16 cellular contexts compared by ENCODE assay signal in genomic region chr20:21336455-21337151, GRCh38. TPM values are rescaled to one million over a fixed set of nuclear protein-coding genes. Genes with fewer than 3 reads are reported as not detected.
DNase-seq lines count a peak whose midpoint lies in the region; ATAC-seq lines count a peak whose summit lies in the region.
"Had no signal": no experiment of that assay in that cellular context is flagged by ENCODE, and none has a peak within 500 bp of the region (broad histone marks: within the 10 kb centered on the region; RNA-seq: fewer than 3 reads in every experiment).

No MANE protein-coding gene starts in this region.

- H3K27ac Mint-ChIP-seq in activated naive CD8-positive, alpha-beta T cell = peak overlapping the region; percentile 30
- H3K27ac Mint-ChIP-seq in activated naive CD8-positive, alpha-beta T cell treated with anti-CD3 and anti-CD28 coated beads, Interleukin-2, amount 50 U/mL, for 24 hours = no peak overlapping the region
- peak overlapping the region in 2 of 3 donors; percentile 24 to 77 for H3K27ac Mint-ChIP-seq in IgD-negative memory B cell
- peak overlapping the region; percentile 56 for H3K27ac Mint-ChIP-seq in activated T-helper 17 cell treated with anti-CD3 and anti-CD28 coated beads, Interleukin-2, amount 50 U/mL, for 72 hours
- H3K27ac Mint-ChIP-seq: B cell; CD4-positive, alpha-beta T cell; GM23338 had no signal

- no peak overlapping the region for H3K4me3 Mint-ChIP-seq in activated naive CD8-positive, alpha-beta T cell
- H3K4me3 Mint-ChIP-seq in activated naive CD8-positive, alpha-beta T cell treated with anti-CD3 and anti-CD28 coated beads, Interleukin-2, amount 50 U/mL, for 24 hours = no peak overlapping the region
- H3K4me3 Mint-ChIP-seq in IgD-negative memory B cell = no peak overlapping the region
- H3K4me3 Mint-ChIP-seq in activated T-helper 17 cell treated with anti-CD3 and anti-CD28 coated beads, Interleukin-2, amount 50 U/mL, for 72 hours = no peak overlapping the region
- H3K4me3 Mint-ChIP-seq: B cell; CD4-positive, alpha-beta T cell; GM23338 had no signal

- H3K27me3 Mint-ChIP-seq in activated naive CD8-positive, alpha-beta T cell = no peaks in the 10 kb centered on the region
- H3K27me3 Mint-ChIP-seq in activated naive CD8-positive, alpha-beta T cell treated with anti-CD3 and anti-CD28 coated beads, Interleukin-2, amount 50 U/mL, for 24 hours = no peaks in the 10 kb centered on the region
- H3K27me3 Mint-ChIP-seq in IgD-negative memory B cell = no peaks in the 10 kb centered on the region
- H3K27me3 Mint-ChIP-seq in activated T-helper 17 cell treated with anti-CD3 and anti-CD28 coated beads, Interleukin-2, amount 50 U/mL, for 72 hours = no peaks in the 10 kb centered on the region
- H3K27me3 Mint-ChIP-seq: B cell; CD4-positive, alpha-beta T cell had no signal

- no peaks in the 10 kb centered on the region for H3K4me1 Mint-ChIP-seq in activated naive CD8-positive, alpha-beta T cell (ENCODE audit: low read depth)
- no peaks in the 10 kb centered on the region for H3K4me1 Mint-ChIP-seq in activated naive CD8-positive, alpha-beta T cell treated with anti-CD3 and anti-CD28 coated beads, Interleukin-2, amount 50 U/mL, for 24 hours
- H3K4me1 Mint-ChIP-seq in IgD-negative memory B cell = peaks cover 0 to 2% (median 0%) of the 10 kb centered on the region in 3 donors
- H3K4me1 Mint-ChIP-seq in activated T-helper 17 cell treated with anti-CD3 and anti-CD28 coated beads, Interleukin-2, amount 50 U/mL, for 72 hours = peaks cover 5% of the 10 kb centered on the region
- H3K4me1 Mint-ChIP-seq: B cell had no signal

- ATAC-seq in activated naive CD8-positive, alpha-beta T cell treated with anti-CD3 and anti-CD28 coated beads, Interleukin-2, amount 50 U/mL, for 24 hours = no peak
- no peak for ATAC-seq in activated T-helper 17 cell treated with anti-CD3 and anti-CD28 coated beads, Interleukin-2, amount 50 U/mL, for 72 hours (replicated peaks)
- ATAC-seq: GM23338 had no signal

- H3K36me3 Mint-ChIP-seq in activated naive CD8-positive, alpha-beta T cell = peaks cover 42% of the 10 kb centered on the region
- H3K36me3 Mint-ChIP-seq in activated naive CD8-positive, alpha-beta T cell treated with anti-CD3 and anti-CD28 coated beads, Interleukin-2, amount 50 U/mL, for 24 hours (ENCODE audit: low read depth) = peaks cover 77% of the 10 kb centered on the region
- peaks cover 20% of the 10 kb centered on the region for H3K36me3 Mint-ChIP-seq in IgD-negative memory B cell
- peaks cover 96% of the 10 kb centered on the region for H3K36me3 Mint-ChIP-seq in activated T-helper 17 cell treated with anti-CD3 and anti-CD28 coated beads, Interleukin-2, amount 50 U/mL, for 72 hours (ENCODE audit: low read depth)

- H3K9me3 Mint-ChIP-seq in activated naive CD8-positive, alpha-beta T cell (ENCODE audit: low read depth) = no peaks in the 10 kb centered on the region
- H3K9me3 Mint-ChIP-seq in activated naive CD8-positive, alpha-beta T cell treated with anti-CD3 and anti-CD28 coated beads, Interleukin-2, amount 50 U/mL, for 24 hours = no peaks in the 10 kb centered on the region
- no peaks in the 10 kb centered on the region for H3K9me3 Mint-ChIP-seq in IgD-negative memory B cell
- H3K9me3 Mint-ChIP-seq in activated T-helper 17 cell treated with anti-CD3 and anti-CD28 coated beads, Interleukin-2, amount 50 U/mL, for 72 hours = no peaks in the 10 kb centered on the region
- H3K9me3 Mint-ChIP-seq: CD4-positive, alpha-beta T cell; GM23338 had no signal

- no peak for DNase-seq in activated naive CD8-positive, alpha-beta T cell treated with anti-CD3 and anti-CD28 coated beads, Interleukin-2, amount 50 U/mL, for 24 hours
- DNase-seq in NCI-H1092 treated with DMSO at 0.1 percent for 48 hours (lab: John Stamatoyannopoulos, UW) (no peak), DMS114 treated with DMSO at 0.1 percent for 48 hours (lab: John Stamatoyannopoulos, UW; ENCODE audit: unreplicated experiment) (no peak), Kasumi-1 (lab: John Stamatoyannopoulos, UW) (no peak)
- DNase-seq: C1 segment of cervical spinal cord; Calu3; CD4-positive, alpha-beta T cell; DMS 273 treated with DMSO at 0.1 percent for 48 hours; DMS79 treated with DMSO at 0.1 percent for 48 hours; GDM1; H7 had no signal

RNA-seq across cellular contexts. Expression of gene XRN2, which starts 33.5 kb away (rescaled TPM):
- 48.4 TPM for polyA plus RNA-seq in IgD-negative memory B cell
- total RNA-seq in activated T-helper 17 cell treated with anti-CD3 and anti-CD28 coated beads, Interleukin-2, amount 50 U/mL, for 72 hours = 10 to 100 TPM; 42.9 to 82.3 TPM
